ENCODE assay signal across 32 cellular contexts in genomic region chr7:86966920-86967319, GRCh38.
DNase-seq lines count a peak whose midpoint lies in the region; ATAC-seq, FAIRE-seq and TF ChIP-seq lines count a peak whose summit lies in the region.
"Had no signal": no experiment of that assay in that cellular context is flagged by ENCODE, and none has a peak within 500 bp of the region (broad histone marks: within the 10 kb centered on the region; RNA-seq: fewer than 3 reads in every experiment).

No MANE protein-coding gene starts in this region.

- ATAC-seq in GM19395 (IDR thresholded peaks at IDR 0.05; ENCODE audit: unreplicated experiment) (peak; percentile 42), HG03342 (IDR thresholded peaks at IDR 0.05; ENCODE audit: unreplicated experiment) (peak; percentile 56), esophagus mucosa (peak; percentile 68), HG03097 (IDR thresholded peaks at IDR 0.05; ENCODE audit: low FRiP score, unreplicated experiment) (no peak)
- ATAC-seq: CD8-positive, alpha-beta T cell; HCT116; heart left ventricle; right lobe of liver; stimulated activated naive CD8-positive, alpha-beta T cell treated with anti-CD3 and anti-CD28 coated beads, Interleukin-15, Interleukin-2, amounts not matched to agents 100 U/mL and 50 U/mL, for 24 hours had no signal

- no peak for TF ChIP-seq CTCF in WERI-Rb-1 (IDR thresholded peaks at IDR 0.05; ENCODE audit: low read depth, low read length)

- DNase-seq in GM12891 (ENCODE audit: insufficient read length, low spot score): no peak
- DNase-seq in WERI-Rb-1: no peak
- DNase-seq in NK-92 (lab: John Stamatoyannopoulos, UW; ENCODE audit: unreplicated experiment): no peak
- DNase-seq in NCI-H2081 (lab: John Stamatoyannopoulos, UW): no peak
- DNase-seq: activated CD4-positive, alpha-beta T cell treated with anti-CD3 and anti-CD28 coated beads for 48 hours; activated T-cell treated with anti-CD3 and anti-CD28 coated beads for 4 hours; amniotic stem cell; CD8-positive, alpha-beta T cell; cerebellar nuclear complex; dermis blood vessel endothelial cell; DMS 273 treated with DMSO at 0.1 percent for 48 hours; EL; esophagus squamous epithelium; foreskin melanocyte; heart left ventricle; KBM-7; kidney; MM.1S; NCI-H2029; NCI-H526 treated with DMSO at 0.1 percent for 48 hours; right lobe of liver; SHP77; spleen; stimulated activated CD4-positive, alpha-beta T cell treated with anti-CD3 and anti-CD28 coated beads, Interleukin-2, amount 100 ng/mL, for 24 hours; stimulated activated naive CD8-positive, alpha-beta T cell treated with anti-CD3 and anti-CD28 coated beads, Interleukin-15, Interleukin-2, amounts not matched to agents 100 U/mL and 50 U/mL, for 24 hours had no signal

- H3K27ac ChIP-seq in WERI-Rb-1: no peak overlapping the region
- H3K27ac ChIP-seq: esophagus squamous epithelium, heart left ventricle, HL-60, neutrophil, right lobe of liver, spleen had no signal

- H3K9me3 ChIP-seq in WERI-Rb-1 (ENCODE audit: severe bottlenecking): no peaks in the 10 kb centered on the region
- H3K9me3 ChIP-seq: esophagus squamous epithelium, heart left ventricle, neutrophil, right lobe of liver, spleen had no signal

- no peaks in the 10 kb centered on the region for H3K27me3 ChIP-seq in WERI-Rb-1 (ENCODE audit: insufficient read depth, low read depth, severe bottlenecking)
- H3K27me3 ChIP-seq: esophagus squamous epithelium, heart left ventricle, neutrophil, right lobe of liver, spleen had no signal

- H3K4me3 ChIP-seq in WERI-Rb-1 (ENCODE audit: low read depth, low read length): no peak overlapping the region
- H3K4me3 ChIP-seq: esophagus squamous epithelium, heart left ventricle, right lobe of liver, spleen had no signal

- no peak for TF ChIP-seq POLR2A in GM12891 (IDR thresholded peaks at IDR 0.05; ENCODE audit: low read depth, low read length)

- FAIRE-seq in GM12891 (lab: Jason Lieb, UNC): peak; percentile 16
- FAIRE-seq: kidney had no signal

- H3K36me3 ChIP-seq in WERI-Rb-1: no peaks in the 10 kb centered on the region
- H3K36me3 ChIP-seq: esophagus squamous epithelium, heart left ventricle, neutrophil, right lobe of liver, spleen had no signal

TF ChIP-seq in GM12891, 5 proteins besides CTCF, POLR2A, EP300 and RAD21:
- no peak for TF ChIP-seq SPI1 (IDR thresholded peaks at IDR 0.05; ENCODE audit: low read depth, low read length)
- no peak for TF ChIP-seq TAF1 (IDR thresholded peaks at IDR 0.05; ENCODE audit: low read depth, low read length)
- no peak for TF ChIP-seq POU2F2 (IDR thresholded peaks at IDR 0.05; ENCODE audit: low read depth, low read length)
- TF ChIP-seq POLR2AphosphoS5 (IDR thresholded peaks at IDR 0.05; ENCODE audit: low read depth, low read length): no peak
- TF ChIP-seq PAX5 (IDR thresholded peaks at IDR 0.05; ENCODE audit: insufficient read depth, low read length, severe bottlenecking): no peak
